11 cellular contexts compared by ENCODE assay signal in the genomic region with DNA sequence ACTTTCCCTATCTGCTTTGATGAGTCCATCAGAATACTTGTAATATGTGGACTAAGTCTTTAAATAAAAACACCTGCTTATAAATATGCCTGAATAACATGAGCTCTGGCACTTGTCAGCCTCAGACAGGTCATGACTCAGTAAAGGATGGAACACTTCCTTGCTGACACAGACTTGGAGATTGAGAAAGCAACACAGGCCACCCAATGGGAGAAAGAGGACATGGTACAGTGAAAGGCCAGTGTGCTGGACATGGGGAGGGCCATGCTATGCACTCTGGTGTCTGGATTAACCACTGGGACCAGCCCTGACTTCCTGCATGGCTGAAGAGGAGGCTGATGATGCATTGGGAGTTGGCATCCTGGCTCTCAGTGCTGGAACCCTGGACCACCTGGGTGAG.
DNase-seq lines count a peak whose midpoint lies in the region.
"Had no signal": no experiment of that assay in that cellular context is flagged by ENCODE, and none has a peak within 500 bp of the region (broad histone marks: within the 10 kb centered on the region; RNA-seq: fewer than 3 reads in every experiment).

No MANE protein-coding gene starts in this region.

- H3K4me1 ChIP-seq in adipocyte (ENCODE audit: control insufficient read depth, insufficient read depth, low read length) = no peaks in the 10 kb centered on the region
- H3K4me1 ChIP-seq: uterus had no signal

- H3K9me3 ChIP-seq in adipocyte (ENCODE audit: control insufficient read depth, low read length) = no peaks in the 10 kb centered on the region
- H3K9me3 ChIP-seq: uterus had no signal

- no peak overlapping the region for H3K4me3 ChIP-seq in adipocyte (ENCODE audit: low read length)
- H3K4me3 ChIP-seq: uterus had no signal

- DNase-seq in H4 (ENCODE audit: low spot score) (peak; percentile 71), adipocyte (ENCODE audit: low read depth) (peak; percentile 68), glomerular visceral epithelial cell (ENCODE audit: extremely low spot score) (peak; percentile 58), stromal cell of bone marrow (ENCODE audit: low read depth) (peak; percentile 69), LoVo (ENCODE audit: low spot score) (no peak), AML-193 (lab: John Stamatoyannopoulos, UW) (no peak), NCI-H1092 treated with DMSO at 0.1 percent for 48 hours (lab: John Stamatoyannopoulos, UW) (no peak)
- DNase-seq: activated effector memory CD4-positive, alpha-beta T cell treated with Interleukin-2 at 50 U/mL for 16 hours; naive B cell had no signal

- H3K27me3 ChIP-seq in adipocyte (replicated peaks; ENCODE audit: control insufficient read depth, insufficient read depth, low read length) = no peaks in the 10 kb centered on the region
- H3K27me3 ChIP-seq: uterus had no signal

- no peak overlapping the region for H3K9ac ChIP-seq in adipocyte (ENCODE audit: low read length)
- H3K9ac ChIP-seq: KMS-11 had no signal

- no peaks in the 10 kb centered on the region for H3K36me3 ChIP-seq in adipocyte (ENCODE audit: control insufficient read depth, insufficient read depth, low read length, severe bottlenecking)
- H3K36me3 ChIP-seq: uterus had no signal

Comparison
In these comparisons a context has a peak if more than half of its experiments do, and no peak if none do; other contexts are left out.
1. DNase-seq: peak in H4 (single experiment), adipocyte (single experiment), glomerular visceral epithelial cell (single experiment) and stromal cell of bone marrow (single experiment); none in LoVo (single experiment), AML-193 (0 of 2) and NCI-H1092 treated with DMSO at 0.1 percent for 48 hours (single experiment).